Comparison of ENCODE assay signal across 2 cellular contexts in genomic region chr16:13127144-13127543, GRCh38.
TF ChIP-seq lines count a peak whose summit lies in the region.

No MANE protein-coding gene starts in this region.

TF ChIP-seq in HEK293, 187 proteins besides CTCF, POLR2A, EP300 and RAD21:
- no peak for TF ChIP-seq ZXDB (tag by site-specific recombination; IDR thresholded peaks at IDR 0.05)
- peak; percentile 79 for TF ChIP-seq PRDM1 (tag by site-specific recombination; IDR thresholded peaks at IDR 0.05)
- TF ChIP-seq ZNF596 (tag by site-specific recombination; IDR thresholded peaks at IDR 0.05): 0 out of 2 replicates have a peak, but pooled peaks have one; percentile 1
- TF ChIP-seq, protein P1, sequence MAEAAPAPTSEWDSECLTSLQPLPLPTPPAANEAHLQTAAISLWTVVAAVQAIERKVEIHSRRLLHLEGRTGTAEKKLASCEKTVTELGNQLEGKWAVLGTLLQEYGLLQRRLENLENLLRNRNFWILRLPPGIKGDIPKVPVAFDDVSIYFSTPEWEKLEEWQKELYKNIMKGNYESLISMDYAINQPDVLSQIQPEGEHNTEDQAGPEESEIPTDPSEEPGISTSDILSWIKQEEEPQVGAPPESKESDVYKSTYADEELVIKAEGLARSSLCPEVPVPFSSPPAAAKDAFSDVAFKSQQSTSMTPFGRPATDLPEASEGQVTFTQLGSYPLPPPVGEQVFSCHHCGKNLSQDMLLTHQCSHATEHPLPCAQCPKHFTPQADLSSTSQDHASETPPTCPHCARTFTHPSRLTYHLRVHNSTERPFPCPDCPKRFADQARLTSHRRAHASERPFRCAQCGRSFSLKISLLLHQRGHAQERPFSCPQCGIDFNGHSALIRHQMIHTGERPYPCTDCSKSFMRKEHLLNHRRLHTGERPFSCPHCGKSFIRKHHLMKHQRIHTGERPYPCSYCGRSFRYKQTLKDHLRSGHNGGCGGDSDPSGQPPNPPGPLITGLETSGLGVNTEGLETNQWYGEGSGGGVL (tag by site-specific recombination; IDR thresholded peaks at IDR 0.05): no peak
- TF ChIP-seq ZNF16 (tag by site-specific recombination; IDR thresholded peaks at IDR 0.05; ENCODE audit: low read depth): no peak
- TF ChIP-seq ZNF362 (tag by site-specific recombination; IDR thresholded peaks at IDR 0.05): no peak
- TF ChIP-seq ZNF366 (tag by site-specific recombination; conservative IDR thresholded peaks at IDR 0.05): 0 out of 2 replicates have a peak, but pooled peaks have one; percentile 13

TF ChIP-seq in H1, 55 proteins besides CTCF, POLR2A, EP300 and RAD21:
- TF ChIP-seq SIN3A (conservative IDR thresholded peaks at IDR 0.05 in 1 of 2, IDR thresholded peaks at IDR 0.05 in 1 of 2; ENCODE audit: low read depth in 1 of 2, low read length in 2 of 2) (no peak), YY1 (IDR thresholded peaks at IDR 0.05; ENCODE audit: low read depth, low read length) (no peak), EZH2 (IDR thresholded peaks at IDR 0.05; ENCODE audit: low read depth, low read length, severe bottlenecking) (no peak), BRCA1 (IDR thresholded peaks at IDR 0.05; ENCODE audit: low read depth, low read length) (no peak), RFX5 (IDR thresholded peaks at IDR 0.05; ENCODE audit: borderline replicate concordance, low read depth, low read length) (no peak), SAP30 (IDR thresholded peaks at IDR 0.05; ENCODE audit: insufficient read depth, insufficient replicate concordance, low read length) (no peak)
